1 cellular context compared by ENCODE assay signal in the genomic region with DNA sequence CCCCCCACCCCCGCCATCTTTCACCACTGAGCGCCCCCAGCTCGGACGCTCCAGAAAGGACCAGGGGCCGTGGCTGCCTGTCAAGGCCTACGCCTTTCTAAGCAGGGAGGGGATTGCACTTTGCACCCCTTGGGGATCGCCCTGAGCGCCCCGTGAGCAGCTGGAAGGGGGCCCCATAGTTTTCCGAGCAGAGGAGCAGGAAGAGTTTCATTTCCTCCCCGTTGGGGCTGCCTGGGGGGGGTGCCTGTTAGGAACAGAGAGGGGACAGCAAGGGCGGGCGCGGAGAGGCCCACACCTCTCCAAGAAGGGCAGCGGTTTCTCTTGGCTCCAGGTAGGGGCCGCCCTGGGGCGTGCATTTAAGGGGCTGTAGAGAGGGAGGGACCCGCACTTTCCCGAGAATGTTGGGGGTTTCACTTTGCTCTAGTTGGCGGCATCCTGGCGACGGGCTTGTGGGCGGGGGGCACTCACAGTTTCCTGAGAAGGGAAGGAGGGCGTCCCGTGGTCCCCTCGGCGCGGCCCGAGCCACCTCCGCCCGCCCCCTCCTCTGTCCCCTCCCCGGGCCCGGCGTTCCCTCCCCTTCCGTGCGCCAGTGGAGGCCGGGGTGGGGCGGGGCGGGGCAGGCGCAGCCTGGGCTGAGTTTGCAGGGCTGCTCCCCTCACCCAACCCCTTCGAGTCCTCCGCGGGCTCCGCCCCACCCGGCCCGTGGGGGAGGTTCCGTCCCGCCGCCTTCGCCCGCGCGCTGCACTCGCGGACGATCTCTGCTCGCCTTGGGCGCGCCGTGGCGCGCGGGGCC.
TF ChIP-seq lines count a peak whose summit lies in the region.

No MANE protein-coding gene starts in this region.

TF ChIP-seq in HEK293, 187 proteins besides CTCF, POLR2A, EP300 and RAD21 (continued from another document):
- TF ChIP-seq, protein P1, sequence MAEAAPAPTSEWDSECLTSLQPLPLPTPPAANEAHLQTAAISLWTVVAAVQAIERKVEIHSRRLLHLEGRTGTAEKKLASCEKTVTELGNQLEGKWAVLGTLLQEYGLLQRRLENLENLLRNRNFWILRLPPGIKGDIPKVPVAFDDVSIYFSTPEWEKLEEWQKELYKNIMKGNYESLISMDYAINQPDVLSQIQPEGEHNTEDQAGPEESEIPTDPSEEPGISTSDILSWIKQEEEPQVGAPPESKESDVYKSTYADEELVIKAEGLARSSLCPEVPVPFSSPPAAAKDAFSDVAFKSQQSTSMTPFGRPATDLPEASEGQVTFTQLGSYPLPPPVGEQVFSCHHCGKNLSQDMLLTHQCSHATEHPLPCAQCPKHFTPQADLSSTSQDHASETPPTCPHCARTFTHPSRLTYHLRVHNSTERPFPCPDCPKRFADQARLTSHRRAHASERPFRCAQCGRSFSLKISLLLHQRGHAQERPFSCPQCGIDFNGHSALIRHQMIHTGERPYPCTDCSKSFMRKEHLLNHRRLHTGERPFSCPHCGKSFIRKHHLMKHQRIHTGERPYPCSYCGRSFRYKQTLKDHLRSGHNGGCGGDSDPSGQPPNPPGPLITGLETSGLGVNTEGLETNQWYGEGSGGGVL (tag by site-specific recombination; IDR thresholded peaks at IDR 0.05) = peak; percentile 96
- TF ChIP-seq ZNF626 (tag by site-specific recombination; IDR thresholded peaks at IDR 0.05) = no peak
- TF ChIP-seq ZNF202 (tag by site-specific recombination; IDR thresholded peaks at IDR 0.05; ENCODE audit: borderline replicate concordance) = 0 out of 2 replicates have a peak, but pooled peaks have one; percentile 40
- peak; percentile 71; the same call in 1 of the 2 replicates for TF ChIP-seq ZNF341 (tag by site-specific recombination; IDR thresholded peaks at IDR 0.05; ENCODE audit: low read depth)
- TF ChIP-seq, protein P2, sequence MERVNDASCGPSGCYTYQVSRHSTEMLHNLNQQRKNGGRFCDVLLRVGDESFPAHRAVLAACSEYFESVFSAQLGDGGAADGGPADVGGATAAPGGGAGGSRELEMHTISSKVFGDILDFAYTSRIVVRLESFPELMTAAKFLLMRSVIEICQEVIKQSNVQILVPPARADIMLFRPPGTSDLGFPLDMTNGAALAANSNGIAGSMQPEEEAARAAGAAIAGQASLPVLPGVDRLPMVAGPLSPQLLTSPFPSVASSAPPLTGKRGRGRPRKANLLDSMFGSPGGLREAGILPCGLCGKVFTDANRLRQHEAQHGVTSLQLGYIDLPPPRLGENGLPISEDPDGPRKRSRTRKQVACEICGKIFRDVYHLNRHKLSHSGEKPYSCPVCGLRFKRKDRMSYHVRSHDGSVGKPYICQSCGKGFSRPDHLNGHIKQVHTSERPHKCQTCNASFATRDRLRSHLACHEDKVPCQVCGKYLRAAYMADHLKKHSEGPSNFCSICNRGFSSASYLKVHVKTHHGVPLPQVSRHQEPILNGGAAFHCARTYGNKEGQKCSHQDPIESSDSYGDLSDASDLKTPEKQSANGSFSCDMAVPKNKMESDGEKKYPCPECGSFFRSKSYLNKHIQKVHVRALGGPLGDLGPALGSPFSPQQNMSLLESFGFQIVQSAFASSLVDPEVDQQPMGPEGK (tag by site-specific recombination; IDR thresholded peaks at IDR 0.05) = peak; percentile 60
- TF ChIP-seq ZSCAN16 (tag by site-specific recombination; IDR thresholded peaks at IDR 0.05) = no peak
- no peak for TF ChIP-seq ZNF529 (tag by site-specific recombination; IDR thresholded peaks at IDR 0.05; ENCODE audit: insufficient replicate concordance)
- TF ChIP-seq KLF1 (tag by site-specific recombination; IDR thresholded peaks at IDR 0.05) = peak; percentile 94
- peak; percentile 47; the same call in 1 of the 2 replicates for TF ChIP-seq KLF10 (tag by site-specific recombination; IDR thresholded peaks at IDR 0.05)
- 0 out of 2 replicates have a peak, but pooled peaks have one; percentile 27 for TF ChIP-seq ZNF76 (tag by site-specific recombination; IDR thresholded peaks at IDR 0.05; ENCODE audit: borderline replicate concordance, low read depth)
- TF ChIP-seq, protein P3, sequence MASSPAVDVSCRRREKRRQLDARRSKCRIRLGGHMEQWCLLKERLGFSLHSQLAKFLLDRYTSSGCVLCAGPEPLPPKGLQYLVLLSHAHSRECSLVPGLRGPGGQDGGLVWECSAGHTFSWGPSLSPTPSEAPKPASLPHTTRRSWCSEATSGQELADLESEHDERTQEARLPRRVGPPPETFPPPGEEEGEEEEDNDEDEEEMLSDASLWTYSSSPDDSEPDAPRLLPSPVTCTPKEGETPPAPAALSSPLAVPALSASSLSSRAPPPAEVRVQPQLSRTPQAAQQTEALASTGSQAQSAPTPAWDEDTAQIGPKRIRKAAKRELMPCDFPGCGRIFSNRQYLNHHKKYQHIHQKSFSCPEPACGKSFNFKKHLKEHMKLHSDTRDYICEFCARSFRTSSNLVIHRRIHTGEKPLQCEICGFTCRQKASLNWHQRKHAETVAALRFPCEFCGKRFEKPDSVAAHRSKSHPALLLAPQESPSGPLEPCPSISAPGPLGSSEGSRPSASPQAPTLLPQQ (tag by site-specific recombination; IDR thresholded peaks at IDR 0.05) = peak; percentile 40; the same call in 1 of the 2 replicates
- TF ChIP-seq, protein P4, sequence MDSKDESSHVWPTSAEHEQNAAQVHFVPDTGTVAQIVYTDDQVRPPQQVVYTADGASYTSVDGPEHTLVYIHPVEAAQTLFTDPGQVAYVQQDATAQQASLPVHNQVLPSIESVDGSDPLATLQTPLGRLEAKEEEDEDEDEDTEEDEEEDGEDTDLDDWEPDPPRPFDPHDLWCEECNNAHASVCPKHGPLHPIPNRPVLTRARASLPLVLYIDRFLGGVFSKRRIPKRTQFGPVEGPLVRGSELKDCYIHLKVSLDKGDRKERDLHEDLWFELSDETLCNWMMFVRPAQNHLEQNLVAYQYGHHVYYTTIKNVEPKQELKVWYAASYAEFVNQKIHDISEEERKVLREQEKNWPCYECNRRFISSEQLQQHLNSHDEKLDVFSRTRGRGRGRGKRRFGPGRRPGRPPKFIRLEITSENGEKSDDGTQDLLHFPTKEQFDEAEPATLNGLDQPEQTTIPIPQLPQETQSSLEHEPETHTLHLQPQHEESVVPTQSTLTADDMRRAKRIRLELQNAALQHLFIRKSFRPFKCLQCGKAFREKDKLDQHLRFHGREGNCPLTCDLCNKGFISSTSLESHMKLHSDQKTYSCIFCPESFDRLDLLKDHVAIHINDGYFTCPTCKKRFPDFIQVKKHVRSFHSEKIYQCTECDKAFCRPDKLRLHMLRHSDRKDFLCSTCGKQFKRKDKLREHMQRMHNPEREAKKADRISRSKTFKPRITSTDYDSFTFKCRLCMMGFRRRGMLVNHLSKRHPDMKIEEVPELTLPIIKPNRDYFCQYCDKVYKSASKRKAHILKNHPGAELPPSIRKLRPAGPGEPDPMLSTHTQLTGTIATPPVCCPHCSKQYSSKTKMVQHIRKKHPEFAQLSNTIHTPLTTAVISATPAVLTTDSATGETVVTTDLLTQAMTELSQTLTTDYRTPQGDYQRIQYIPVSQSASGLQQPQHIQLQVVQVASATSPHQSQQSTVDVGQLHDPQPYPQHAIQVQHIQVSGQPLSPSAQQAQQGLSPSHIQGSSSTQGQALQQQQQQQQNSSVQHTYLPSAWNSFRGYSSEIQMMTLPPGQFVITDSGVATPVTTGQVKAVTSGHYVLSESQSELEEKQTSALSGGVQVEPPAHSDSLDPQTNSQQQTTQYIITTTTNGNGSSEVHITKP (tag by site-specific recombination; IDR thresholded peaks at IDR 0.05) = peak; percentile 81
- no peak for TF ChIP-seq ZNF138 (tag by site-specific recombination; IDR thresholded peaks at IDR 0.05; ENCODE audit: borderline replicate concordance)
- TF ChIP-seq, protein P5, sequence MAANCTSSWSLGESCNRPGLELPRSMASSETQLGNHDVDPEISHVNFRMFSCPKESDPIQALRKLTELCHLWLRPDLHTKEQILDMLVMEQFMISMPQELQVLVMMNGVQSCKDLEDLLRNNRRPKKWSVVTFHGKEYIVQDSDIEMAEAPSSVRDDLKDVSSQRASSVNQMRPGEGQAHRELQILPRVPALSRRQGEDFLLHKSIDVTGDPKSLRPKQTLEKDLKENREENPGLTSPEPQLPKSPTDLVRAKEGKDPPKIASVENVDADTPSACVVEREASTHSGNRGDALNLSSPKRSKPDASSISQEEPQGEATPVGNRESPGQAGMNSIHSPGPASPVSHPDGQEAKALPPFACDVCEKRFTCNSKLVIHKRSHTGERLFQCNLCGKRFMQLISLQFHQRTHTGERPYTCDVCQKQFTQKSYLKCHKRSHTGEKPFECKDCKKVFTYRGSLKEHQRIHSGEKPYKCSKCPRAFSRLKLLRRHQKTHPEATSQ (tag by site-specific recombination; IDR thresholded peaks at IDR 0.05) = no peak; the same call in 1 of the 2 replicates
- TF ChIP-seq ZNF843 (tag by site-specific recombination; IDR thresholded peaks at IDR 0.05) = peak; percentile 26; the same call in 1 of the 2 replicates
- no peak for TF ChIP-seq ZBTB21 (tag by site-specific recombination; IDR thresholded peaks at IDR 0.05)
- TF ChIP-seq, protein P6, sequence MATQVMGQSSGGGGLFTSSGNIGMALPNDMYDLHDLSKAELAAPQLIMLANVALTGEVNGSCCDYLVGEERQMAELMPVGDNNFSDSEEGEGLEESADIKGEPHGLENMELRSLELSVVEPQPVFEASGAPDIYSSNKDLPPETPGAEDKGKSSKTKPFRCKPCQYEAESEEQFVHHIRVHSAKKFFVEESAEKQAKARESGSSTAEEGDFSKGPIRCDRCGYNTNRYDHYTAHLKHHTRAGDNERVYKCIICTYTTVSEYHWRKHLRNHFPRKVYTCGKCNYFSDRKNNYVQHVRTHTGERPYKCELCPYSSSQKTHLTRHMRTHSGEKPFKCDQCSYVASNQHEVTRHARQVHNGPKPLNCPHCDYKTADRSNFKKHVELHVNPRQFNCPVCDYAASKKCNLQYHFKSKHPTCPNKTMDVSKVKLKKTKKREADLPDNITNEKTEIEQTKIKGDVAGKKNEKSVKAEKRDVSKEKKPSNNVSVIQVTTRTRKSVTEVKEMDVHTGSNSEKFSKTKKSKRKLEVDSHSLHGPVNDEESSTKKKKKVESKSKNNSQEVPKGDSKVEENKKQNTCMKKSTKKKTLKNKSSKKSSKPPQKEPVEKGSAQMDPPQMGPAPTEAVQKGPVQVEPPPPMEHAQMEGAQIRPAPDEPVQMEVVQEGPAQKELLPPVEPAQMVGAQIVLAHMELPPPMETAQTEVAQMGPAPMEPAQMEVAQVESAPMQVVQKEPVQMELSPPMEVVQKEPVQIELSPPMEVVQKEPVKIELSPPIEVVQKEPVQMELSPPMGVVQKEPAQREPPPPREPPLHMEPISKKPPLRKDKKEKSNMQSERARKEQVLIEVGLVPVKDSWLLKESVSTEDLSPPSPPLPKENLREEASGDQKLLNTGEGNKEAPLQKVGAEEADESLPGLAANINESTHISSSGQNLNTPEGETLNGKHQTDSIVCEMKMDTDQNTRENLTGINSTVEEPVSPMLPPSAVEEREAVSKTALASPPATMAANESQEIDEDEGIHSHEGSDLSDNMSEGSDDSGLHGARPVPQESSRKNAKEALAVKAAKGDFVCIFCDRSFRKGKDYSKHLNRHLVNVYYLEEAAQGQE (tag by site-specific recombination; IDR thresholded peaks at IDR 0.05) = no peak
- no peak for TF ChIP-seq ZNF776 (tag by site-specific recombination; IDR thresholded peaks at IDR 0.05; ENCODE audit: borderline replicate concordance)
